9 cellular contexts compared by ENCODE assay signal in the genomic region with DNA sequence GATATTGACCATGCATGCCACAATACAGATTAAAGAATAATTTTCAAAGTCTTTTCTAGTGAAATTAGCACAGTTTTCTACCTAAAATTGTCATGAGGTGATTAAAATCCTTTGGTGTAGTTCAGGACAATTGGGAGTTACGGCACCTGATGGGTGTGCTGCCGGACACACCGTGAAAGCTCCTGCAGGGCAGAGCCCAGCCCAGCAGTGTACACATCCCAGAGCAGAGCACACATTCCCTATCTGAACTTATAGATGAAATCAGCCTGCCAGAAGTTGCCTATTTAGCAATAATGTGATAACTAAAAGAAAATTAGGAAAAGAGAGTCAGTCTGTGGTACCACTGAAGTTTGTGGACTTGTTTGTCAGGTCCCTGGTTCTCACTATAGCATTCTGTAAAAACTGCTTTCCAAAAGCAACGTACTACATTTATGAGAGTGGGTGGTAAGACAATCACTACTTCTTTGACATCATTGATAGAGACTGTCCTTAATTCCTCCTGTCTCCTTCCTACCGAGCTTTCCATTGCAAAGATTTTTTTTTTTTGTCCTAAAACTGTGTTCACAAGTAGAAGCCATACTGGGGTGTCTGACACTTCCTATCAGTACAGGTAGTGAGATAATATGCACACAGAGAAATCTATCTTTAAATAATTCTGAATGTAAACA. TPM values are rescaled to one million over a fixed set of nuclear protein-coding genes. Genes with fewer than 3 reads are reported as not detected.
DNase-seq lines count a peak whose midpoint lies in the region; ATAC-seq and TF ChIP-seq lines count a peak whose summit lies in the region.
"Had no signal": no experiment of that assay in that cellular context is flagged by ENCODE, and none has a peak within 500 bp of the region (broad histone marks: within the 10 kb centered on the region; RNA-seq: fewer than 3 reads in every experiment).

No MANE protein-coding gene starts in this region.

- TF ChIP-seq CTCF in WTC11 (IDR thresholded peaks at IDR 0.05): no peak

- H3K27me3 ChIP-seq in CD8-positive, alpha-beta memory T cell (ENCODE audit: insufficient read depth, low read length, poor library complexity, severe bottlenecking): no peaks in the 10 kb centered on the region

- peaks cover 33 to 85% (median 35%) of the 10 kb centered on the region in 3 donors for H3K36me3 Mint-ChIP-seq in CD8-positive, alpha-beta memory T cell
- peaks cover 52% of the 10 kb centered on the region for H3K36me3 Mint-ChIP-seq in activated naive CD8-positive, alpha-beta T cell
- peaks cover 67 to 76% (median 71%) of the 10 kb centered on the region in 3 donors for H3K36me3 Mint-ChIP-seq in naive thymus-derived CD8-positive, alpha-beta T cell
- H3K36me3 Mint-ChIP-seq in WTC11: no peaks in the 10 kb centered on the region

- no peaks in the 10 kb centered on the region for H3K9me3 ChIP-seq in CD8-positive, alpha-beta memory T cell (ENCODE audit: low read length)

- H3K4me3 Mint-ChIP-seq in CD8-positive, alpha-beta memory T cell: peak overlapping the region; percentile 93 to 99 (median 96)
- peak overlapping the region; percentile 99 for H3K4me3 Mint-ChIP-seq in activated naive CD8-positive, alpha-beta T cell
- peak overlapping the region; percentile 84 to 99 (median 94) for H3K4me3 Mint-ChIP-seq in naive thymus-derived CD8-positive, alpha-beta T cell
- no peak overlapping the region for H3K4me3 Mint-ChIP-seq in WTC11

- POLR2A ChIA-PET in CD8-positive, alpha-beta memory T cell (lab: Charles Lee): interaction anchor here (0.6 to 5.2 kb wide), 16 partner anchors 10 to 113 kb away, joined by 3 to 45 read pairs (median 4); no protein-coding TSS in a partner anchor
- POLR2A ChIA-PET in naive thymus-derived CD8-positive, alpha-beta T cell (lab: Charles Lee): interaction anchor here (0.7 to 16.6 kb wide), 17 partner anchors 10 to 1647 kb away, joined by 3 to 411 read pairs (median 5); partner anchors contain the start of gene ERMN
- POLR2A ChIA-PET in WTC11 (lab: Charles Lee): no interaction called here

- no peaks in the 10 kb centered on the region for H3K27me3 Mint-ChIP-seq in CD8-positive, alpha-beta memory T cell
- H3K27me3 Mint-ChIP-seq in activated naive CD8-positive, alpha-beta T cell: no peaks in the 10 kb centered on the region
- H3K27me3 Mint-ChIP-seq in naive thymus-derived CD8-positive, alpha-beta T cell: no peaks in the 10 kb centered on the region
- no peaks in the 10 kb centered on the region for H3K27me3 Mint-ChIP-seq in WTC11 (ENCODE audit: low read depth)

- peak overlapping the region; percentile 84 for H3K27ac ChIP-seq in CD8-positive, alpha-beta memory T cell (ENCODE audit: low read depth, low read length)

- ATAC-seq in GM21717 (IDR thresholded peaks at IDR 0.05; ENCODE audit: unreplicated experiment) (peak; percentile 0), WTC11 (no peak)
- ATAC-seq in naive thymus-derived CD8-positive, alpha-beta T cell: peak in 1 of 2 donors; percentile 21

- peak overlapping the region; percentile 93 for H3K4me3 ChIP-seq in CD8-positive, alpha-beta memory T cell (ENCODE audit: low read length)

- CTCF ChIA-PET in CD8-positive, alpha-beta memory T cell (lab: Charles Lee): interaction anchor here (0.8 to 4.9 kb wide), 19 partner anchors 8 to 114 kb away, joined by 3 to 31 read pairs (median 5); no protein-coding TSS in a partner anchor
- CTCF ChIA-PET in WTC11 (lab: Charles Lee): interaction anchor here (1.1 to 1.4 kb wide), 2 partner anchors 52 to 189 kb away, joined by 3 to 4 read pairs; no protein-coding TSS in a partner anchor

- H3K4me1 Mint-ChIP-seq in CD8-positive, alpha-beta memory T cell: peaks cover 32 to 44% (median 34%) of the 10 kb centered on the region in 3 donors
- peaks cover 21% of the 10 kb centered on the region for H3K4me1 Mint-ChIP-seq in activated naive CD8-positive, alpha-beta T cell (ENCODE audit: low read depth)
- H3K4me1 Mint-ChIP-seq in naive thymus-derived CD8-positive, alpha-beta T cell: peaks cover 15 to 56% (median 33%) of the 10 kb centered on the region in 4 donors
- no peaks in the 10 kb centered on the region for H3K4me1 Mint-ChIP-seq in WTC11

- peaks cover 5% of the 10 kb centered on the region for H3K4me1 ChIP-seq in CD8-positive, alpha-beta memory T cell (ENCODE audit: insufficient read depth, low read length)

- H3K27ac Mint-ChIP-seq in CD8-positive, alpha-beta memory T cell: peak overlapping the region; percentile 92 to 98 (median 94)
- peak overlapping the region; percentile 99 for H3K27ac Mint-ChIP-seq in activated naive CD8-positive, alpha-beta T cell
- H3K27ac Mint-ChIP-seq in naive thymus-derived CD8-positive, alpha-beta T cell: peak overlapping the region; percentile 93 to 100 (median 98)
- no peak overlapping the region for H3K27ac Mint-ChIP-seq in WTC11

- H3K36me3 ChIP-seq in CD8-positive, alpha-beta memory T cell (ENCODE audit: insufficient read depth, low read length): peaks cover 17% of the 10 kb centered on the region

- DNase-seq in CD8-positive, alpha-beta memory T cell: no peak
- peak in 1 of 10 donors; percentile 61 for DNase-seq in naive thymus-derived CD8-positive, alpha-beta T cell
- DNase-seq in NK-92 (lab: John Stamatoyannopoulos, UW; ENCODE audit: unreplicated experiment) (no peak), NCI-H2171 treated with DMSO at 0.1 percent for 48 hours (lab: John Stamatoyannopoulos, UW) (no peak), WTC11 (ENCODE audit: low spot score) (no peak), Ammon's horn (ENCODE audit: low spot score) (no peak)
- DNase-seq: DMS153 had no signal

- no peaks in the 10 kb centered on the region for H3K9me3 Mint-ChIP-seq in CD8-positive, alpha-beta memory T cell
- no peaks in the 10 kb centered on the region for H3K9me3 Mint-ChIP-seq in activated naive CD8-positive, alpha-beta T cell (ENCODE audit: low read depth)
- peaks cover 0 to 4% (median 0%) of the 10 kb centered on the region in 9 donors for H3K9me3 Mint-ChIP-seq in naive thymus-derived CD8-positive, alpha-beta T cell
- H3K9me3 Mint-ChIP-seq in WTC11: no peaks in the 10 kb centered on the region

TF ChIP-seq in WTC11, 78 proteins besides CTCF, POLR2A, EP300 and RAD21 (continues in another document):
- TF ChIP-seq IRF2 (CRISPR knock-in tag; IDR thresholded peaks at IDR 0.05; ENCODE audit: borderline replicate concordance, low read depth): no peak
- TF ChIP-seq TEAD1 (CRISPR knock-in tag; IDR thresholded peaks at IDR 0.05): no peak
- no peak for TF ChIP-seq ATF1 (CRISPR knock-in tag; IDR thresholded peaks at IDR 0.05)
- TF ChIP-seq, protein P1, sequence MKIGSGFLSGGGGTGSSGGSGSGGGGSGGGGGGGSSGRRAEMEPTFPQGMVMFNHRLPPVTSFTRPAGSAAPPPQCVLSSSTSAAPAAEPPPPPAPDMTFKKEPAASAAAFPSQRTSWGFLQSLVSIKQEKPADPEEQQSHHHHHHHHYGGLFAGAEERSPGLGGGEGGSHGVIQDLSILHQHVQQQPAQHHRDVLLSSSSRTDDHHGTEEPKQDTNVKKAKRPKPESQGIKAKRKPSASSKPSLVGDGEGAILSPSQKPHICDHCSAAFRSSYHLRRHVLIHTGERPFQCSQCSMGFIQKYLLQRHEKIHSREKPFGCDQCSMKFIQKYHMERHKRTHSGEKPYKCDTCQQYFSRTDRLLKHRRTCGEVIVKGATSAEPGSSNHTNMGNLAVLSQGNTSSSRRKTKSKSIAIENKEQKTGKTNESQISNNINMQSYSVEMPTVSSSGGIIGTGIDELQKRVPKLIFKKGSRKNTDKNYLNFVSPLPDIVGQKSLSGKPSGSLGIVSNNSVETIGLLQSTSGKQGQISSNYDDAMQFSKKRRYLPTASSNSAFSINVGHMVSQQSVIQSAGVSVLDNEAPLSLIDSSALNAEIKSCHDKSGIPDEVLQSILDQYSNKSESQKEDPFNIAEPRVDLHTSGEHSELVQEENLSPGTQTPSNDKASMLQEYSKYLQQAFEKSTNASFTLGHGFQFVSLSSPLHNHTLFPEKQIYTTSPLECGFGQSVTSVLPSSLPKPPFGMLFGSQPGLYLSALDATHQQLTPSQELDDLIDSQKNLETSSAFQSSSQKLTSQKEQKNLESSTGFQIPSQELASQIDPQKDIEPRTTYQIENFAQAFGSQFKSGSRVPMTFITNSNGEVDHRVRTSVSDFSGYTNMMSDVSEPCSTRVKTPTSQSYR (CRISPR knock-in tag; IDR thresholded peaks at IDR 0.05): no peak
- TF ChIP-seq NFATC4 (CRISPR knock-in tag; IDR thresholded peaks at IDR 0.05): no peak
- no peak for TF ChIP-seq OVOL2 (CRISPR knock-in tag; IDR thresholded peaks at IDR 0.05; ENCODE audit: borderline replicate concordance)
- TF ChIP-seq ELF4 (CRISPR knock-in tag; IDR thresholded peaks at IDR 0.05; ENCODE audit: low read depth): no peak
- TF ChIP-seq, protein P2, sequence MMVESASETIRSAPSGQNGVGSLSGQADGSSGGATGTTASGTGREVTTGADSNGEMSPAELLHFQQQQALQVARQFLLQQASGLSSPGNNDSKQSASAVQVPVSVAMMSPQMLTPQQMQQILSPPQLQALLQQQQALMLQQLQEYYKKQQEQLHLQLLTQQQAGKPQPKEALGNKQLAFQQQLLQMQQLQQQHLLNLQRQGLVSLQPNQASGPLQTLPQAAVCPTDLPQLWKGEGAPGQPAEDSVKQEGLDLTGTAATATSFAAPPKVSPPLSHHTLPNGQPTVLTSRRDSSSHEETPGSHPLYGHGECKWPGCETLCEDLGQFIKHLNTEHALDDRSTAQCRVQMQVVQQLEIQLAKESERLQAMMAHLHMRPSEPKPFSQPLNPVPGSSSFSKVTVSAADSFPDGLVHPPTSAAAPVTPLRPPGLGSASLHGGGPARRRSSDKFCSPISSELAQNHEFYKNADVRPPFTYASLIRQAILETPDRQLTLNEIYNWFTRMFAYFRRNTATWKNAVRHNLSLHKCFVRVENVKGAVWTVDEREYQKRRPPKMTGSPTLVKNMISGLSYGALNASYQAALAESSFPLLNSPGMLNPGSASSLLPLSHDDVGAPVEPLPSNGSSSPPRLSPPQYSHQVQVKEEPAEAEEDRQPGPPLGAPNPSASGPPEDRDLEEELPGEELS (CRISPR knock-in tag; IDR thresholded peaks at IDR 0.05): no peak
- no peak for TF ChIP-seq CDX4 (CRISPR knock-in tag; IDR thresholded peaks at IDR 0.05; ENCODE audit: borderline replicate concordance)

RNA-seq across cellular contexts. Expression of gene CYTIP, which starts 3.4 kb away (rescaled TPM):
- total RNA-seq in CD8-positive, alpha-beta memory T cell: 100 to 1,000 TPM; 195 to 202 TPM
- 144 TPM for polyA plus RNA-seq in CD8-positive, alpha-beta memory T cell
- 100 to 1,000 TPM; 308 to 341 TPM for total RNA-seq in naive thymus-derived CD8-positive, alpha-beta T cell
- polyA plus RNA-seq in naive thymus-derived CD8-positive, alpha-beta T cell: 100 to 1,000 TPM; 140 to 220 (median 155) TPM
- total RNA-seq in WTC11 (2021): 0.66 to 1.2 TPM (median 0.89 TPM) in 3 replicates

Comparison
In these comparisons a context has a peak if more than half of its experiments do, and no peak if none do; other contexts are left out.
1. RNA of gene CYTIP, which starts 3.4 kb away (total RNA-seq): 308 to 341 TPM in naive thymus-derived CD8-positive, alpha-beta T cell and 195 to 202 TPM in CD8-positive, alpha-beta memory T cell; 0.66 to 1.2 TPM in WTC11; every median in the first group is over 10 times any median in the second.